1 cellular context compared by ENCODE assay signal in the genomic region with DNA sequence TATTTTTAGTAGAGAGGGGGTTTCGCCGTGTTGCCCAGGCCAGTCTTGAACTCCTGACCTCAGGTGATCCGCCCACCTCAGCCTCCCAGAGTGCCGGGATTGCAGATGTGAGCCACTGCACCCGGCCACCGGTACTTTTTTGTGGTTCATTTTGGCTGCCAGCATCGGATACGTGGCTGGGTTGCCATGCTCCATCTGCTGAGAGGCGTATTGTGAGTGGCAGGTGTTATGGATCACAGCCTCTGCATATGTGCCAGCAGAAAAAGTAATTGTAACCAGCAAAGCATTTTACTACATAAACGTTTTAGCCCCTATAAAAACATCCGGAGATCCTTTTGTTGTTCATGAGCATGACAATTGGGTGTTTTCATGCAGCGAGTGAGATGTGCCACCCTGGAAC.
TF ChIP-seq lines count a peak whose summit lies in the region.

No MANE protein-coding gene starts in this region.

TF ChIP-seq in GM12878, 131 proteins besides CTCF, POLR2A, EP300 and RAD21 (continued from another document):
- TF ChIP-seq, protein P1, sequence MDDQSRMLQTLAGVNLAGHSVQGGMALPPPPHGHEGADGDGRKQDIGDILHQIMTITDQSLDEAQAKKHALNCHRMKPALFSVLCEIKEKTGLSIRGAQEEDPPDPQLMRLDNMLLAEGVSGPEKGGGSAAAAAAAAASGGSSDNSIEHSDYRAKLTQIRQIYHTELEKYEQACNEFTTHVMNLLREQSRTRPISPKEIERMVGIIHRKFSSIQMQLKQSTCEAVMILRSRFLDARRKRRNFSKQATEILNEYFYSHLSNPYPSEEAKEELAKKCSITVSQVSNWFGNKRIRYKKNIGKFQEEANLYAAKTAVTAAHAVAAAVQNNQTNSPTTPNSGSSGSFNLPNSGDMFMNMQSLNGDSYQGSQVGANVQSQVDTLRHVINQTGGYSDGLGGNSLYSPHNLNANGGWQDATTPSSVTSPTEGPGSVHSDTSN (IDR thresholded peaks at IDR 0.05; ENCODE audit: insufficient replicate concordance, low read depth, low read length), result peak; percentile 43
- TF ChIP-seq, protein P2, sequence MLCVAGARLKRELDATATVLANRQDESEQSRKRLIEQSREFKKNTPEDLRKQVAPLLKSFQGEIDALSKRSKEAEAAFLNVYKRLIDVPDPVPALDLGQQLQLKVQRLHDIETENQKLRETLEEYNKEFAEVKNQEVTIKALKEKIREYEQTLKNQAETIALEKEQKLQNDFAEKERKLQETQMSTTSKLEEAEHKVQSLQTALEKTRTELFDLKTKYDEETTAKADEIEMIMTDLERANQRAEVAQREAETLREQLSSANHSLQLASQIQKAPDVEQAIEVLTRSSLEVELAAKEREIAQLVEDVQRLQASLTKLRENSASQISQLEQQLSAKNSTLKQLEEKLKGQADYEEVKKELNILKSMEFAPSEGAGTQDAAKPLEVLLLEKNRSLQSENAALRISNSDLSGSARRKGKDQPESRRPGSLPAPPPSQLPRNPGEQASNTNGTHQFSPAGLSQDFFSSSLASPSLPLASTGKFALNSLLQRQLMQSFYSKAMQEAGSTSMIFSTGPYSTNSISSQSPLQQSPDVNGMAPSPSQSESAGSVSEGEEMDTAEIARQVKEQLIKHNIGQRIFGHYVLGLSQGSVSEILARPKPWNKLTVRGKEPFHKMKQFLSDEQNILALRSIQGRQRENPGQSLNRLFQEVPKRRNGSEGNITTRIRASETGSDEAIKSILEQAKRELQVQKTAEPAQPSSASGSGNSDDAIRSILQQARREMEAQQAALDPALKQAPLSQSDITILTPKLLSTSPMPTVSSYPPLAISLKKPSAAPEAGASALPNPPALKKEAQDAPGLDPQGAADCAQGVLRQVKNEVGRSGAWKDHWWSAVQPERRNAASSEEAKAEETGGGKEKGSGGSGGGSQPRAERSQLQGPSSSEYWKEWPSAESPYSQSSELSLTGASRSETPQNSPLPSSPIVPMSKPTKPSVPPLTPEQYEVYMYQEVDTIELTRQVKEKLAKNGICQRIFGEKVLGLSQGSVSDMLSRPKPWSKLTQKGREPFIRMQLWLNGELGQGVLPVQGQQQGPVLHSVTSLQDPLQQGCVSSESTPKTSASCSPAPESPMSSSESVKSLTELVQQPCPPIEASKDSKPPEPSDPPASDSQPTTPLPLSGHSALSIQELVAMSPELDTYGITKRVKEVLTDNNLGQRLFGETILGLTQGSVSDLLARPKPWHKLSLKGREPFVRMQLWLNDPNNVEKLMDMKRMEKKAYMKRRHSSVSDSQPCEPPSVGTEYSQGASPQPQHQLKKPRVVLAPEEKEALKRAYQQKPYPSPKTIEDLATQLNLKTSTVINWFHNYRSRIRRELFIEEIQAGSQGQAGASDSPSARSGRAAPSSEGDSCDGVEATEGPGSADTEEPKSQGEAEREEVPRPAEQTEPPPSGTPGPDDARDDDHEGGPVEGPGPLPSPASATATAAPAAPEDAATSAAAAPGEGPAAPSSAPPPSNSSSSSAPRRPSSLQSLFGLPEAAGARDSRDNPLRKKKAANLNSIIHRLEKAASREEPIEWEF (IDR thresholded peaks at IDR 0.05; ENCODE audit: insufficient replicate concordance, low read depth, low read length), result no peak
- TF ChIP-seq TCF7 (IDR thresholded peaks at IDR 0.05; ENCODE audit: borderline replicate concordance) (no peak), IRF4 (IDR thresholded peaks at IDR 0.05; ENCODE audit: low read depth, low read length) (no peak), SREBF1 (IDR thresholded peaks at IDR 0.05; ENCODE audit: low read length) (no peak)
